Comparison of ENCODE assay signal across 1 cellular context in the genomic region with DNA sequence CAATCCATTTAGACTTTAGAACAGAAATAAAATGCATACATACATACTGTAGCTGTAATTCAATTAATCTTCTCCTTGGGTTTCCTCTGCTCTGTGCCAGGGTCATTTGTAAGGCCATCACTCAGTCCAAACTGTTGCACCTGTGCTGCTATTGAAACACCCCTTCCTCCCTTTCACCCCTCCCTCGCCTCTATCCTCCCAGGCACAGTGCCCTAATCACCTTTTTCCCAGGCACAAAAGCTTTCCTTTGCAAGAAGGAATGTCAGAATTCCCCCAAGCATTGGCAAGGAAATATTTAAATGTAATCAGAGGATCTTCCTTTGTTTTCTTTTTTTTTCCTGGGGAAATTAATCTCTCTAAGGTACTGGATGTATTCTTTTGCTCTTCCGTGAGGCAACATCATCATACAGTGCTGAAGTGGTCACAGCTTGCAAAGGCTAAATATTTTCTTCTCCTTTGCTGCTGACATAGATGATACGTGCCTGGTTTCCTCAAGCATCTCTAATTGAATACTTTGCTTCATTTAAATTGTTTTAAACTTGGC.
TF ChIP-seq lines count a peak whose summit lies in the region.

No MANE protein-coding gene starts in this region.

TF ChIP-seq in A549, 52 proteins besides CTCF, POLR2A, EP300 and RAD21 (continued from another document):
- TF ChIP-seq PHF8 (IDR thresholded peaks at IDR 0.05; ENCODE audit: borderline replicate concordance, low read depth) (no peak), EHF (CRISPR knock-in tag; IDR thresholded peaks at IDR 0.05) (no peak), HOXA7 (CRISPR knock-in tag; IDR thresholded peaks at IDR 0.05) (no peak), RFX5 (IDR thresholded peaks at IDR 0.05) (no peak), HEYL (CRISPR knock-in tag; IDR thresholded peaks at IDR 0.05) (no peak), CBX8 (IDR thresholded peaks at IDR 0.05) (no peak)
